Comparison of ENCODE assay signal across 8 cellular contexts in genomic region chr1:150168960-150169565, GRCh38. TPM values are rescaled to one million over a fixed set of nuclear protein-coding genes. Genes with fewer than 3 reads are reported as not detected.
DNase-seq lines count a peak whose midpoint lies in the region; ATAC-seq, FAIRE-seq and TF ChIP-seq lines count a peak whose summit lies in the region.

No MANE protein-coding gene starts in this region.

- WGBS in pancreas, 2 donors: 8 to 10% methylated on average over 6 of the region's 6 CpGs

- H3K4me3 ChIP-seq in HEK293 (ENCODE audit: low read depth, low read length): no peak overlapping the region
- no peak overlapping the region for H3K4me3 ChIP-seq in foreskin fibroblast (ENCODE audit: low read depth in 1 of 2, low read length in 2 of 2)
- no peak overlapping the region for H3K4me3 ChIP-seq in pancreas

- no peak for FAIRE-seq in pancreas (lab: Jason Lieb, UNC)

- H3K27ac ChIP-seq in C4-2B: no peak overlapping the region
- no peak overlapping the region for H3K27ac ChIP-seq in HEK293 (ENCODE audit: extremely low read depth, low read depth, low read length)
- no peak overlapping the region for H3K27ac ChIP-seq in pancreas

- no peaks in the 10 kb centered on the region for H3K4me1 ChIP-seq in HEK293 (ENCODE audit: control insufficient read depth, insufficient read depth, low read length)
- H3K4me1 ChIP-seq in pancreas: peaks cover 0 to 5% (median 0%) of the 10 kb centered on the region in 3 donors

- ATAC-seq in pancreas (peak in 3 of 4 donors; percentile 71 to 77 (median 77)), HG03460 (IDR thresholded peaks at IDR 0.05; ENCODE audit: unreplicated experiment) (no peak)

- TF ChIP-seq CTCF in C4-2B (conservative IDR thresholded peaks at IDR 0.05) (peak; percentile 86), HEK293 (tag by site-specific recombination; IDR thresholded peaks at IDR 0.05) (peak; percentile 67), foreskin fibroblast (IDR thresholded peaks at IDR 0.05; ENCODE audit: low read depth, low read length) (peak; percentile 83), pancreas (IDR thresholded peaks at IDR 0.05) (peak; percentile 29 to 50 (median 40))

- intact Hi-C loops in pancreas (cut with DNase I): no loop called here

- no peaks in the 10 kb centered on the region for H3K27me3 ChIP-seq in pancreas

- H3K36me3 ChIP-seq in HEK293 (ENCODE audit: control insufficient read depth in 2 of 2, insufficient read depth in 1 of 2, low read length in 2 of 2) (no peaks in the 10 kb centered on the region), pancreas (no peaks in the 10 kb centered on the region)

- CTCF ChIA-PET in HEK293 (lab: Yijun Ruan, JAX): interaction anchor here (0.5 to 5.2 kb wide), 34 partner anchors 9 to 703 kb away, joined by 3 to 37 read pairs (median 3); partner anchors contain the start of gene VPS45

- H3K9me3 ChIP-seq in HEK293 (ENCODE audit: control insufficient read depth, insufficient read depth, low read depth, low read length): no peaks in the 10 kb centered on the region
- H3K9me3 ChIP-seq in pancreas: no peaks in the 10 kb centered on the region

- POLR2A ChIA-PET in HEK293 (lab: Yijun Ruan, JAX): interaction anchor here (1.1 kb wide), 1 partner anchor 281 kb away, joined by 4 read pairs; a partner anchor contains a TSS

- peak; percentile 78 for DNase-seq in RPMI8226
- DNase-seq in activated T-helper 9 cell treated with anti-CD3 and anti-CD28 coated beads, Interleukin-2, amount 50 U/mL, for 16 hours (ENCODE audit: low read depth): peak; percentile 34
- DNase-seq in foreskin fibroblast: peak in 1 of 2 donors; percentile 84
- DNase-seq in pancreas: peak in 4 of 6 donors; percentile 21 to 76 (median 47)
- no peak for DNase-seq in HCEC 1CT

TF ChIP-seq in HEK293, 187 proteins besides CTCF, POLR2A, EP300 and RAD21 (continues in another document):
- TF ChIP-seq ZEB2 (tag by site-specific recombination; IDR thresholded peaks at IDR 0.05) (0 out of 2 replicates have a peak, but pooled peaks have one; percentile 25), TRIM28 (IDR thresholded peaks at IDR 0.05; ENCODE audit: borderline replicate concordance, low read length) (no peak), ZNF266 (tag by site-specific recombination; IDR thresholded peaks at IDR 0.05; ENCODE audit: low read depth) (no peak), ZNF24 (tag by site-specific recombination; IDR thresholded peaks at IDR 0.05) (no peak), ZSCAN23 (tag by site-specific recombination; IDR thresholded peaks at IDR 0.05) (no peak), HIC1 (tag by site-specific recombination; IDR thresholded peaks at IDR 0.05) (no peak), KLF10 (tag by site-specific recombination; IDR thresholded peaks at IDR 0.05) (no peak), MZF1 (tag by site-specific recombination; IDR thresholded peaks at IDR 0.05; ENCODE audit: borderline replicate concordance) (peak; percentile 100), ZNF777 (tag by site-specific recombination; IDR thresholded peaks at IDR 0.05; ENCODE audit: borderline replicate concordance) (no peak), ZNF501 (tag by site-specific recombination; IDR thresholded peaks at IDR 0.05) (peak; percentile 37; the same call in 1 of the 2 replicates), GFI1B (tag by site-specific recombination; IDR thresholded peaks at IDR 0.05) (no peak), ZNF133 (tag by site-specific recombination; IDR thresholded peaks at IDR 0.05) (no peak), ZFHX2 (tag by site-specific recombination; conservative IDR thresholded peaks at IDR 0.05) (no peak), ZNF335 (tag by site-specific recombination; conservative IDR thresholded peaks at IDR 0.05) (no peak), ZNF518A (tag by site-specific recombination; conservative IDR thresholded peaks at IDR 0.05; ENCODE audit: low read depth) (no peak), ZNF10 (tag by site-specific recombination; IDR thresholded peaks at IDR 0.05) (0 out of 2 replicates have a peak, but pooled peaks have one; percentile 40), ZNF391 (tag by site-specific recombination; IDR thresholded peaks at IDR 0.05; ENCODE audit: borderline replicate concordance, low read depth) (no peak), ZBTB10 (tag by site-specific recombination; IDR thresholded peaks at IDR 0.05) (no peak), ZNF654 (tag by site-specific recombination; IDR thresholded peaks at IDR 0.05; ENCODE audit: low read depth) (peak; percentile 83), SCRT2 (tag by site-specific recombination; IDR thresholded peaks at IDR 0.05) (no peak), ZXDB (tag by site-specific recombination; IDR thresholded peaks at IDR 0.05) (peak; percentile 51; the same call in 1 of the 2 replicates), GLIS1 (tag by site-specific recombination; IDR thresholded peaks at IDR 0.05) (0 out of 2 replicates have a peak, but pooled peaks have one; percentile 8), REPIN1 (tag by site-specific recombination; IDR thresholded peaks at IDR 0.05; ENCODE audit: low read depth) (no peak), ZNF510 (tag by site-specific recombination; IDR thresholded peaks at IDR 0.05; ENCODE audit: insufficient replicate concordance) (no peak)

RNA-seq across cellular contexts. Expression of gene PLEKHO1, which starts 19.3 kb away (rescaled TPM):
- total RNA-seq in pancreas: 10 to 100 TPM in 2 of 6 donors, 1 to 10 TPM in 4; 1.2 to 16.1 (median 3.3) TPM
- 10 to 100 TPM; 10.6 to 12.8 TPM for polyA plus RNA-seq in pancreas
